In genomic region chr2:151186011-151186410, GRCh38 we compare ENCODE assay signal across 26 cellular contexts.
DNase-seq lines count a peak whose midpoint lies in the region; ATAC-seq, FAIRE-seq and TF ChIP-seq lines count a peak whose summit lies in the region.
"Had no signal": no experiment of that assay in that cellular context is flagged by ENCODE, and none has a peak within 500 bp of the region (broad histone marks: within the 10 kb centered on the region; RNA-seq: fewer than 3 reads in every experiment).

No MANE protein-coding gene starts in this region.

- POLR2A ChIA-PET in K562 (lab: Yijun Ruan, JAX): no interaction called here
- POLR2A ChIA-PET in H1 (lab: Charles Lee; ENCODE audit: partially characterized antibody): no interaction called here

- ATAC-seq in K562 (peak; percentile 68), GM23338 (no peak)
- ATAC-seq: GM12878 had no signal

- no peaks in the 10 kb centered on the region for H3K9me2 ChIP-seq in GM23338 (ENCODE audit: insufficient read depth)

- H4K91ac ChIP-seq in H1 (replicated peaks; ENCODE audit: insufficient read length, low read length): no peak overlapping the region

- H4K20me1 ChIP-seq in K562 (replicated peaks; ENCODE audit: control insufficient read depth, insufficient read depth, low read length) (no peaks in the 10 kb centered on the region), H1 (replicated peaks in 1 of 2; ENCODE audit: control insufficient read depth in 1 of 2, insufficient read depth in 2 of 2, low read length in 2 of 2) (no peaks in the 10 kb centered on the region), GM23338 (replicated peaks; ENCODE audit: insufficient read depth) (no peaks in the 10 kb centered on the region)
- H4K20me1 ChIP-seq: BLaER1 had no signal

- H3K4me3 ChIP-seq in K562: no peak overlapping the region
- no peak overlapping the region for H3K4me3 ChIP-seq in H1 (ENCODE audit: extremely low read depth in 1 of 4, insufficient read depth in 2 of 4, low read depth in 3 of 4, low read length in 4 of 4)
- peak overlapping the region in 1 of 2 donors; percentile 40 for H3K4me3 ChIP-seq in testis
- H3K4me3 ChIP-seq in GM23338: no peak overlapping the region
- H3K4me3 ChIP-seq: BLaER1, GM12878 had no signal

- H2BK15ac ChIP-seq in H1 (ENCODE audit: low read length): no peak overlapping the region; the same call in 1 of the 2 replicates

- TF ChIP-seq CTCF in K562 (IDR thresholded peaks at IDR 0.05 in 2 of 3, conservative IDR thresholded peaks at IDR 0.05 in 1 of 3; ENCODE audit: insufficient read depth in 2 of 3, low read depth in 1 of 3, low read length in 3 of 3): no peak
- TF ChIP-seq CTCF in H1 (IDR thresholded peaks at IDR 0.05; ENCODE audit: control extremely low read depth in 1 of 3, insufficient read depth in 1 of 3, low read depth in 1 of 3, low read length in 3 of 3): no peak
- TF ChIP-seq CTCF in testis (IDR thresholded peaks at IDR 0.05): no peak
- no peak for TF ChIP-seq CTCF in GM23338 (conservative IDR thresholded peaks at IDR 0.05; ENCODE audit: low read depth in 2 of 2)

- H3K4me2 ChIP-seq in K562 (ENCODE audit: insufficient read depth, low read length): no peak overlapping the region
- no peak overlapping the region for H3K4me2 ChIP-seq in H1 (ENCODE audit: insufficient read depth in 1 of 2, low read depth in 2 of 2, low read length in 2 of 2)
- H3K4me2 ChIP-seq in GM23338: no peak overlapping the region
- H3K4me2 ChIP-seq: BLaER1 had no signal

- H4K5ac ChIP-seq in H1 (ENCODE audit: insufficient read length, low read depth, low read length): no peak overlapping the region

- CTCF ChIA-PET in K562 (lab: Yijun Ruan, JAX; ENCODE audit: low intra/inter-chr PET ratio) (no interaction called here), H1 (lab: Charles Lee; ENCODE audit: partially characterized antibody) (interaction anchor here (0.9 to 1.8 kb wide), 5 partner anchors 9 to 132 kb away, joined by 3 to 8 read pairs (median 3); no protein-coding TSS in a partner anchor)

- no peaks in the 10 kb centered on the region for H3K36me3 Mint-ChIP-seq in GM23338 (ENCODE audit: low read depth)
- H3K36me3 Mint-ChIP-seq: CD14-positive monocyte; CD4-positive, alpha-beta memory T cell; CD4-positive, CD25-positive, alpha-beta regulatory T cell; CD8-positive, alpha-beta memory T cell had no signal

- no peaks in the 10 kb centered on the region for H3K23me2 ChIP-seq in H1 (ENCODE audit: low read depth, low read length)

- no peak overlapping the region for H3K4ac ChIP-seq in H1 (replicated peaks; ENCODE audit: insufficient read length, low read depth, low read length)

- H3K23ac ChIP-seq in H1 (ENCODE audit: insufficient read length): no peak overlapping the region

- H3K4me1 Mint-ChIP-seq in GM23338: no peaks in the 10 kb centered on the region
- H3K4me1 Mint-ChIP-seq: CD14-positive monocyte had no signal

- no peak overlapping the region for H2BK12ac ChIP-seq in H1 (ENCODE audit: low read depth, low read length)

- 0 out of 2 replicates have a peak overlapping the region, but pooled peaks have one; percentile 40 for H2BK20ac ChIP-seq in H1 (ENCODE audit: low read length)

- H2AK5ac ChIP-seq in H1 (ENCODE audit: low read depth, low read length): no peak overlapping the region

- WGBS in K562 (ENCODE audit: insufficient coverage, low coverage, missing lambda C conversion rate): 26% methylated on average over 15 of the region's 15 CpGs
- WGBS in H1 (ENCODE audit: extremely low coverage in 1 of 2, insufficient coverage in 1 of 2, insufficient read length in 1 of 2, insufficient replicate concordance in 2 of 2, low coverage in 1 of 2, low lambda C conversion rate in 2 of 2, missing lambda C conversion rate in 1 of 2), 2 experiments: 97% methylated on average over 15 of the region's 15 CpGs; no CpG with 5 or more reads in 1 of the 2 experiments
- WGBS in testis, 2 donors: 58 to 71% methylated on average over 15 of the region's 15 CpGs

- no peaks in the 10 kb centered on the region for H3K9me1 ChIP-seq in K562 (ENCODE audit: control insufficient read depth, insufficient read depth, low read length)

- H3K79me1 ChIP-seq in H1 (ENCODE audit: low read depth, low read length): no peaks in the 10 kb centered on the region

- BruUV-seq in K562 (replicated peaks; lab: Mats Ljungman, UMichigan): no TSS peak

- H3K27ac ChIP-seq in K562 (ENCODE audit: extremely low read depth, low read depth, low read length) (no peak overlapping the region), H1 (ENCODE audit: low read depth, low read length) (no peak overlapping the region), testis (no peak overlapping the region), GM23338 (ENCODE audit: low read depth) (no peak overlapping the region)
- H3K27ac ChIP-seq: BLaER1 had no signal

- peak in 1 of 4 experiments; percentile 6 for DNase-seq in K562 (ENCODE audit: extremely low read depth in 1 of 4, low spot score in 3 of 4)
- no peak for DNase-seq in H1 (ENCODE audit: low read depth in 1 of 2, low spot score in 2 of 2)
- peak; percentile 55 for DNase-seq in testis
- DNase-seq in erythroblast (lab: John Stamatoyannopoulos, UW): no peak
- no peak for DNase-seq in GM23338 (ENCODE audit: low spot score)
- DNase-seq: 8988T; ACHN; BE2C; C1 segment of cervical spinal cord; CD4-positive, alpha-beta memory T cell; CD4-positive, CD25-positive, alpha-beta regulatory T cell; CD8-positive, alpha-beta memory T cell; COR-L47; DMS 273 treated with DMSO at 0.1 percent for 48 hours; DMS153; DMS53; DMS79; DND-41; EL; GDM1 had no signal

- H3K56ac ChIP-seq in H1 (replicated peaks; ENCODE audit: insufficient read length, low read depth, low read length): no peak overlapping the region

- H3K4me1 ChIP-seq in K562 (replicated peaks in 1 of 2; ENCODE audit: control insufficient read depth in 2 of 2, insufficient read depth in 2 of 2, low read length in 2 of 2): no peaks in the 10 kb centered on the region
- H3K4me1 ChIP-seq in H1 (replicated peaks in 1 of 4; ENCODE audit: control insufficient read depth in 3 of 4, insufficient read depth in 4 of 4, low read length in 3 of 4): no peaks in the 10 kb centered on the region
- no peaks in the 10 kb centered on the region for H3K4me1 ChIP-seq in testis
- no peaks in the 10 kb centered on the region for H3K4me1 ChIP-seq in GM23338 (ENCODE audit: insufficient read depth)
- H3K4me1 ChIP-seq: BE2C, BLaER1 had no signal

- no peak overlapping the region for H3K27ac Mint-ChIP-seq in GM23338
- H3K27ac Mint-ChIP-seq: CD14-positive monocyte; CD4-positive, alpha-beta memory T cell; CD4-positive, CD25-positive, alpha-beta regulatory T cell; CD8-positive, alpha-beta memory T cell had no signal

- TF ChIP-seq RAD21 in K562 (CRISPR knock-in tag; conservative IDR thresholded peaks at IDR 0.05 in 1 of 2, IDR thresholded peaks at IDR 0.05 in 1 of 2) (0 out of 4 replicates have a peak, but pooled peaks of 1 of the 2 experiments have one; percentile 3), H1 (IDR thresholded peaks at IDR 0.05 in 1 of 2, conservative IDR thresholded peaks at IDR 0.05 in 1 of 2; ENCODE audit: low read depth in 2 of 2, low read length in 2 of 2) (no peak)

- H3K27me3 ChIP-seq in K562 (ENCODE audit: control insufficient read depth in 2 of 2, insufficient read depth in 2 of 2, low read length in 2 of 2) (no peaks in the 10 kb centered on the region), H1 (replicated peaks in 1 of 4; ENCODE audit: control insufficient read depth in 3 of 4, extremely low read depth in 1 of 4, insufficient read depth in 3 of 4, low read length in 3 of 4) (0 out of 7 replicates have a peak, but pooled peaks cover 0 to 2% (median 0%) of the 10 kb centered on the region in 4 experiments), testis (no peaks in the 10 kb centered on the region), GM23338 (ENCODE audit: insufficient read depth) (no peaks in the 10 kb centered on the region)
- H3K27me3 ChIP-seq: BE2C, BLaER1 had no signal

- no peak for TF ChIP-seq EP300 in K562 (IDR thresholded peaks at IDR 0.05; ENCODE audit: low read length)
- no peak for TF ChIP-seq EP300 in H1 (IDR thresholded peaks at IDR 0.05; ENCODE audit: borderline replicate concordance in 1 of 2, low read depth in 2 of 2, low read length in 2 of 2)

- H3K27me3 Mint-ChIP-seq in GM23338 (ENCODE audit: insufficient read depth, low read depth, poor library complexity): no peaks in the 10 kb centered on the region
- H3K27me3 Mint-ChIP-seq: CD4-positive, CD25-positive, alpha-beta regulatory T cell had no signal

- no peak overlapping the region for H3K4me3 Mint-ChIP-seq in GM23338
- H3K4me3 Mint-ChIP-seq: CD14-positive monocyte; CD4-positive, alpha-beta memory T cell; CD4-positive, CD25-positive, alpha-beta regulatory T cell; CD8-positive, alpha-beta memory T cell had no signal

- H3K79me2 ChIP-seq in K562 (ENCODE audit: control insufficient read depth, insufficient read depth, low read length) (no peaks in the 10 kb centered on the region), H1 (ENCODE audit: control insufficient read depth in 1 of 2, insufficient read depth in 2 of 2, low read length in 2 of 2) (no peaks in the 10 kb centered on the region), GM23338 (replicated peaks; ENCODE audit: insufficient read depth) (no peaks in the 10 kb centered on the region)

- no peak overlapping the region for H3K18ac ChIP-seq in H1 (ENCODE audit: extremely low read depth, low read length)

- no peak overlapping the region for H4K8ac ChIP-seq in H1 (ENCODE audit: extremely low read depth, insufficient read depth, low read length)

- no peak for FAIRE-seq in K562 (lab: Jason Lieb, UNC)
- FAIRE-seq in H1 (lab: Jason Lieb, UNC): no peak
- FAIRE-seq: A204.1, GM12878, GM12892, GM18507 had no signal

- H3K36me3 ChIP-seq in K562 (ENCODE audit: control insufficient read depth, insufficient read depth, low read length) (no peaks in the 10 kb centered on the region), H1 (ENCODE audit: control insufficient read depth in 2 of 4, insufficient read depth in 4 of 4, low read length in 3 of 4) (no peaks in the 10 kb centered on the region), testis (ENCODE audit: low read depth, missing control alignments) (no peaks in the 10 kb centered on the region), GM23338 (ENCODE audit: insufficient read depth) (no peaks in the 10 kb centered on the region)
- H3K36me3 ChIP-seq: BE2C, BLaER1 had no signal

- no peak overlapping the region for H2BK5ac ChIP-seq in H1 (ENCODE audit: low read depth, low read length)

- H3K9ac ChIP-seq in K562 (ENCODE audit: insufficient read depth in 1 of 2, low read depth in 2 of 2, low read length in 2 of 2): no peak overlapping the region
- no peak overlapping the region for H3K9ac ChIP-seq in H1 (replicated peaks in 1 of 4; ENCODE audit: extremely low read depth in 1 of 4, low read depth in 3 of 4, low read length in 3 of 4)
- H3K9ac ChIP-seq: BLaER1 had no signal

- in situ Hi-C loops in K562 (cut with MboI): no loop called here

- no peak overlapping the region for H3K14ac ChIP-seq in H1 (ENCODE audit: insufficient read length)

- H3K9me3 Mint-ChIP-seq in GM23338: no peaks in the 10 kb centered on the region
- H3K9me3 Mint-ChIP-seq: CD4-positive, alpha-beta memory T cell had no signal

- intact Hi-C loops in K562 (cut with micrococcal nuclease) (no loop called here), testis (cut with DNase I; ENCODE audit: low total_unique reads) (no loop called here)

- no peak for TF ChIP-seq POLR2A in K562 (conservative IDR thresholded peaks at IDR 0.05)
- no peak for TF ChIP-seq POLR2A in H1 (IDR thresholded peaks at IDR 0.05; ENCODE audit: control extremely low read depth in 1 of 2, low read depth in 2 of 2, low read length in 2 of 2)
- no peak for TF ChIP-seq POLR2A in testis (IDR thresholded peaks at IDR 0.05)
- no peak for TF ChIP-seq POLR2A in erythroblast (IDR thresholded peaks at IDR 0.05; ENCODE audit: low read length)

- H3F3A ChIP-seq in GM23338 (replicated peaks; ENCODE audit: low read depth): no peaks in the 10 kb centered on the region

- H2AFZ ChIP-seq in K562 (ENCODE audit: low read depth, low read length): peak overlapping the region; percentile 13; the same call in 1 of the 2 replicates
- H2AFZ ChIP-seq in H1 (ENCODE audit: low read length): no peak overlapping the region
- H2AFZ ChIP-seq in GM23338: no peak overlapping the region

- no peak overlapping the region for H2BK120ac ChIP-seq in H1 (replicated peaks; ENCODE audit: low read depth, low read length)

- H3K9me3 ChIP-seq in K562 (replicated peaks; ENCODE audit: control insufficient read depth, insufficient read depth, low read depth, low read length) (no peaks in the 10 kb centered on the region), H1 (ENCODE audit: insufficient read depth in 2 of 2, low read depth in 1 of 2, low read length in 1 of 2) (no peaks in the 10 kb centered on the region), testis (no peaks in the 10 kb centered on the region)
- H3K9me3 ChIP-seq: BE2C, BLaER1 had no signal

Comparison
In these comparisons a context has a peak if more than half of its experiments do, and no peak if none do; other contexts are left out.
1. Of the 49 proteins assayed by ChIP-seq in both K562 and H1: peak only in K562: CEBPB; only in H1: none; in both: none; in neither: 46; mixed calls (peak in some experiments, not most) for 2.